In the genomic region with DNA sequence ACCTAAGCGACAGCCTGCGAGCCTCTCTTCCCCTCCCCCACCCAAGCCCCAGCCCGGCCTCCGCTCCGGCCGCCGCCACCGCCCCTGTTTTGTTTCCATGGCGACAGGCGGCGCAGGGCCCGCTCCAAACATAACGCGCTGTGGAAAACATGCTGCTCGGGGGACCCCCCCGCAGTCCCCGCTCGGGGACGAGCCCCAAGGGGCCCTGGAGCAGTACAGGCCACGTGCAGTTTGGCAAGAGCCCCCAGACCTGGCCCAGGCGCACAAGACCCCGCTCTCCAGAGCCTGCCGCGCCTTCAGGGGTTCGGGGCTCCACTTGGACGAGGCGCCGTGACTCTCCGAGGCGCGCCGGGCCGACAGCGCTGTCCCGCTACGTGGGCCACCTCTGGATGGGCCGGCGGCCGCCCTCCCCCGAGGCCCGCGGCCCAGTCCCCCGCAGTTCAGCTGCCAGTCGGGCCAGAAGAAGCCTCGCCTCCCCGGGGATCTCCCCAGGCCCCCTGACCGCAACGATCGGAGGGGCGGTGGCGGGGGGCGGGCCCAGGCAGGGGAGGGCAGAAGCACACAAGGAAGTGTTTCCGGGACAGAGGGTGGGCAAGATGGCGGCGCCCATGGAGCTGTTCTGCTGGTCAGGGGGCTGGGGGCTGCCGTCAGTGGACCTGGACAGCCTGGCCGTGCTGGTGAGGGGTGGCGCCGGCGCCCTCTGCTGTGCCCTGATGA, we compare ENCODE assay signal across 8 cellular contexts. TPM values are rescaled to one million over a fixed set of nuclear protein-coding genes. Genes with fewer than 3 reads are reported as not detected.
A peak's percentile ranks its signal among the peaks of the same experiment; 100 is the strongest.
DNase-seq lines count a peak whose midpoint lies in the region; ATAC-seq, FAIRE-seq and TF ChIP-seq lines count a peak whose summit lies in the region.

Gene MTX1 (plus strand): TSS at position 40 of the 717 bp plus-strand sequence. CDS start 110 bp downstream, at position 150.

- peak within 1 kb of the TSS; percentile 94 for H3K4me3 Mint-ChIP-seq in natural killer cell

- DNase-seq in D721Med (ENCODE audit: insufficient read length, low spot score) (peak; percentile 89), KBM-7 (peak; percentile 74), RPMI7951 (ENCODE audit: low read depth) (peak; percentile 82), fibroblast of mammary gland (ENCODE audit: low read depth) (peak; percentile 69), natural killer cell (peak; percentile 88)
- peak; percentile 72 to 85 for DNase-seq in activated T-helper 1 cell treated with anti-CD3 and anti-CD28 coated beads, Interleukin-2, amount 50 U/mL, for 16 hours (ENCODE audit: low read depth in 1 of 2, low spot score in 1 of 2)
- peak; percentile 87 for DNase-seq in stimulated activated naive CD4-positive, alpha-beta T cell treated with Interleukin-2 at 50 U/mL for 16 hours (lab: John Stamatoyannopoulos, UW)

- TF ChIP-seq CTCF in D721Med (IDR thresholded peaks at IDR 0.05; ENCODE audit: insufficient read depth, missing control alignments) (no peak), fibroblast of mammary gland (conservative IDR thresholded peaks at IDR 0.05; ENCODE audit: control insufficient read depth, insufficient read depth, low read depth, low read length) (no peak), natural killer cell (IDR thresholded peaks at IDR 0.05) (no peak)

- H3K36me3 Mint-ChIP-seq in natural killer cell, result no peaks in the 10 kb centered on the region

- peak within 1 kb of the TSS; percentile 92 to 96 for H3K27ac Mint-ChIP-seq in natural killer cell

- H3K4me3 ChIP-seq in fibroblast of mammary gland (ENCODE audit: control insufficient read depth, low read depth, low read length), result peak within 1 kb of the TSS; percentile 99

- intact Hi-C loops in natural killer cell (cut with micrococcal nuclease), result loop anchor here (5.0 kb wide), 1 partner anchor 383 kb away; no protein-coding TSS in a partner anchor

- in situ Hi-C loops in KBM-7 (cut with MboI; ENCODE audit: low pct_unique_long_range_greater_than_20kb, low sequenced_read_pairs), result no loop called here

- no peaks in the 10 kb centered on the region for H3K9me3 Mint-ChIP-seq in natural killer cell

- H3K4me1 Mint-ChIP-seq in natural killer cell, result peaks cover 25 to 33% of the 10 kb centered on the region in 2 donors

- ATAC-seq in GM21515 (IDR thresholded peaks at IDR 0.05; ENCODE audit: unreplicated experiment) (peak; percentile 61), natural killer cell (peak; percentile 80 to 94 (median 86))

- no peak for FAIRE-seq in D721Med (lab: Jason Lieb, UNC)

- H3K27me3 Mint-ChIP-seq in natural killer cell (ENCODE audit: low read depth in 2 of 2), result no peaks in the 10 kb centered on the region

RNA-seq across cellular contexts. Expression of gene MTX1, which starts in this region (rescaled TPM):
- total RNA-seq in RPMI7951 (2014; rRNA removed; shearing (Covaris generic)), result 88.3 and 97.7 TPM in 2 replicates
- total RNA-seq in natural killer cell, result 10 to 100 TPM; 22.3 to 28.5 (median 27.9) TPM

Comparison
In these comparisons a context has a peak if more than half of its experiments do, and no peak if none do; other contexts are left out.
1. Peak in every context shown above with its lines: DNase-seq, ATAC-seq and H3K4me3 ChIP-seq.